In genomic region chr5:160507181-160507811, GRCh38 we compare ENCODE assay signal across 8 cellular contexts.
A peak's percentile ranks its signal among the peaks of the same experiment; 100 is the strongest.
DNase-seq lines count a peak whose midpoint lies in the region; ATAC-seq, FAIRE-seq and TF ChIP-seq lines count a peak whose summit lies in the region.

No MANE protein-coding gene starts in this region.

- peaks cover 28% of the 10 kb centered on the region for H3K27me3 Mint-ChIP-seq in mesothelial cell of epicardium (ENCODE audit: low read depth)

- peaks cover 10% of the 10 kb centered on the region for H3K4me1 Mint-ChIP-seq in mesothelial cell of epicardium

- H3K9me3 Mint-ChIP-seq in mesothelial cell of epicardium, result no peaks in the 10 kb centered on the region

- H3K36me3 Mint-ChIP-seq in mesothelial cell of epicardium, result no peaks in the 10 kb centered on the region

- H3K27ac Mint-ChIP-seq in mesothelial cell of epicardium, result peak overlapping the region; percentile 30

- no peak overlapping the region for H3K4me3 Mint-ChIP-seq in mesothelial cell of epicardium

- no peak for FAIRE-seq in HTR-8/SVneo (lab: Jason Lieb, UNC)

- ATAC-seq in HG03378 (IDR thresholded peaks at IDR 0.05; ENCODE audit: unreplicated experiment), result peak; percentile 27
- ATAC-seq in GM18873 (IDR thresholded peaks at IDR 0.05; ENCODE audit: low FRiP score, unreplicated experiment), result no peak

- DNase-seq in EH (ENCODE audit: low read depth), result peak; percentile 54
- DNase-seq in activated naive CD4-positive, alpha-beta T cell treated with anti-CD3 and anti-CD28 coated beads, Interleukin-2, amount 50 U/mL, for 16 hours, result peak; percentile 14
- no peak for DNase-seq in mesothelial cell of epicardium (ENCODE audit: low spot score in 2 of 2, unreplicated experiment in 2 of 2)
- no peak for DNase-seq in HTR-8/SVneo (ENCODE audit: insufficient read length, low spot score)
- DNase-seq in D341Med (ENCODE audit: low spot score), result no peak
- no peak for DNase-seq in NCI-H128 (lab: John Stamatoyannopoulos, UW; ENCODE audit: unreplicated experiment)

- no peak for TF ChIP-seq CTCF in mesothelial cell of epicardium (IDR thresholded peaks at IDR 0.05; ENCODE audit: unreplicated experiment)

Comparison
In these comparisons a context has a peak if more than half of its experiments do, and no peak if none do; other contexts are left out.
1. DNase-seq: peak in EH (single experiment) and activated naive CD4-positive, alpha-beta T cell treated with anti-CD3 and anti-CD28 coated beads, Interleukin-2, amount 50 U/mL, for 16 hours (single experiment); none in mesothelial cell of epicardium (0 of 2), HTR-8/SVneo (single experiment), D341Med (single experiment) and NCI-H128 (single experiment).